In genomic region chr10:3139135-3139910, GRCh38 we compare ENCODE assay signal across 22 cellular contexts. TPM values are rescaled to one million over a fixed set of nuclear protein-coding genes. Genes with fewer than 3 reads are reported as not detected.
A peak's percentile ranks its signal among the peaks of the same experiment; 100 is the strongest.
DNase-seq lines count a peak whose midpoint lies in the region; ATAC-seq, FAIRE-seq and TF ChIP-seq lines count a peak whose summit lies in the region.
"Had no signal": no experiment of that assay in that cellular context is flagged by ENCODE, and none has a peak within 500 bp of the region (broad histone marks: within the 10 kb centered on the region; RNA-seq: fewer than 3 reads in every experiment).

No MANE protein-coding gene starts in this region.

- no peaks in the 10 kb centered on the region for H3K27me3 ChIP-seq in layer of hippocampus (ENCODE audit: control insufficient read depth, insufficient read depth, low read length)
- H3K27me3 ChIP-seq: hepatocyte, upper lobe of left lung had no signal

- peaks cover 14% of the 10 kb centered on the region; the same call in 2 of the 3 replicates for H3K4me1 ChIP-seq in A549
- H3K4me1 ChIP-seq: upper lobe of left lung had no signal

- no peak for TF ChIP-seq CTCF in A549 (IDR thresholded peaks at IDR 0.05)

- CTCF ChIA-PET in A549 (lab: Yijun Ruan, JAX) = interaction anchor here (0.7 to 1.6 kb wide), 6 partner anchors 10 to 33 kb away, joined by 3 to 6 read pairs (median 3); partner anchors contain the start of gene PITRM1

- no peaks in the 10 kb centered on the region for H3K9me3 Mint-ChIP-seq in activated naive CD8-positive, alpha-beta T cell treated with anti-CD3 and anti-CD28 coated beads, Interleukin-2, amount 50 U/mL, for 24 hours
- H3K9me3 Mint-ChIP-seq: activated CD4-positive, alpha-beta memory T cell treated with anti-CD3 and anti-CD28 coated beads for 36 hours; activated T-cell treated with anti-CD3 and anti-CD28 coated beads, Interleukin-2, amount 50 U/mL, for 72 hours; CD8-positive, alpha-beta T cell; stimulated activated memory B cell treated with anti-CD40 and anti-IgM and Interleukin-4, amounts not matched to agents 10 μg/mL and 1 μg/mL and 100 μg/mL, for 72 hours had no signal

- DNase-seq in A549 (ENCODE audit: low read depth in 1 of 2, low spot score in 1 of 2) (peak; percentile 33 to 40), GM12891 (ENCODE audit: insufficient read length, low spot score) (no peak), kidney glomerular epithelial cell (lab: John Stamatoyannopoulos, UW) (no peak), SHP77 treated with DMSO at 0.1 percent for 48 hours (lab: John Stamatoyannopoulos, UW) (no peak), SIG-M5 treated with dmso at 0.1 percent for 504 hours (lab: John Stamatoyannopoulos, UW; ENCODE audit: unreplicated experiment) (no peak)
- no peak for DNase-seq in activated naive CD8-positive, alpha-beta T cell treated with anti-CD3 and anti-CD28 coated beads, Interleukin-2, amount 50 U/mL, for 24 hours
- DNase-seq in stimulated activated naive CD4-positive, alpha-beta T cell (lab: John Stamatoyannopoulos, UW) = no peak
- DNase-seq: activated CD4-positive, alpha-beta memory T cell treated with anti-CD3 and anti-CD28 coated beads for 36 hours; activated T-cell treated with anti-CD3 and anti-CD28 coated beads, Interleukin-2, amount 50 U/mL, for 72 hours; CD8-positive, alpha-beta T cell; effector CD8-positive, alpha-beta T cell; HCEC 1CT; KG1; kidney; NCI-H187 treated with DMSO at 0.1 percent for 48 hours; NCI-H446 treated with DMSO at 0.1 percent for 48 hours; psoas muscle; SIG-M5; upper lobe of left lung had no signal

- peaks cover 74% of the 10 kb centered on the region for H3K36me3 Mint-ChIP-seq in activated naive CD8-positive, alpha-beta T cell treated with anti-CD3 and anti-CD28 coated beads, Interleukin-2, amount 50 U/mL, for 24 hours (ENCODE audit: low read depth)

- peak overlapping the region; percentile 37 for H3K27ac Mint-ChIP-seq in activated naive CD8-positive, alpha-beta T cell treated with anti-CD3 and anti-CD28 coated beads, Interleukin-2, amount 50 U/mL, for 24 hours
- H3K27ac Mint-ChIP-seq: activated T-cell treated with anti-CD3 and anti-CD28 coated beads, Interleukin-2, amount 50 U/mL, for 72 hours; stimulated activated memory B cell treated with anti-CD40 and anti-IgM and Interleukin-4, amounts not matched to agents 10 μg/mL and 1 μg/mL and 100 μg/mL, for 72 hours had no signal

- no peak overlapping the region for H3K4me2 ChIP-seq in A549
- H3K4me2 ChIP-seq: hepatocyte had no signal

- no peaks in the 10 kb centered on the region for H3K27me3 Mint-ChIP-seq in activated naive CD8-positive, alpha-beta T cell treated with anti-CD3 and anti-CD28 coated beads, Interleukin-2, amount 50 U/mL, for 24 hours
- H3K27me3 Mint-ChIP-seq: activated CD4-positive, alpha-beta memory T cell treated with anti-CD3 and anti-CD28 coated beads for 36 hours; stimulated activated memory B cell treated with anti-CD40 and anti-IgM and Interleukin-4, amounts not matched to agents 10 μg/mL and 1 μg/mL and 100 μg/mL, for 72 hours had no signal

- ATAC-seq in A549 = peak; percentile 25 to 26; a peak in 5 of 6 replicates
- peak; percentile 29 for ATAC-seq in activated naive CD8-positive, alpha-beta T cell treated with anti-CD3 and anti-CD28 coated beads, Interleukin-2, amount 50 U/mL, for 24 hours
- ATAC-seq: activated T-cell treated with anti-CD3 and anti-CD28 coated beads, Interleukin-2, amount 50 U/mL, for 72 hours; CD8-positive, alpha-beta T cell; psoas muscle; stimulated activated memory B cell treated with anti-CD40 and anti-IgM and Interleukin-4, amounts not matched to agents 10 μg/mL and 1 μg/mL and 100 μg/mL, for 72 hours had no signal

- H3K4me3 ChIP-seq in A549 = no peak overlapping the region
- H3K4me3 ChIP-seq: hepatocyte, psoas muscle, upper lobe of left lung had no signal

- WGBS in A549 (ENCODE audit: missing lambda C conversion rate) = 88% methylated on average over 10 of the region's 11 CpGs

- TF ChIP-seq RAD21 in A549 (conservative IDR thresholded peaks at IDR 0.05 in 1 of 2, IDR thresholded peaks at IDR 0.05 in 1 of 2) = no peak

- H3K4me3 Mint-ChIP-seq in activated naive CD8-positive, alpha-beta T cell treated with anti-CD3 and anti-CD28 coated beads, Interleukin-2, amount 50 U/mL, for 24 hours = no peak overlapping the region
- H3K4me3 Mint-ChIP-seq: activated CD4-positive, alpha-beta memory T cell treated with anti-CD3 and anti-CD28 coated beads for 36 hours; activated T-cell treated with anti-CD3 and anti-CD28 coated beads, Interleukin-2, amount 50 U/mL, for 72 hours; CD8-positive, alpha-beta T cell; stimulated activated memory B cell treated with anti-CD40 and anti-IgM and Interleukin-4, amounts not matched to agents 10 μg/mL and 1 μg/mL and 100 μg/mL, for 72 hours had no signal

- H3K9me3 ChIP-seq in A549 = no peaks in the 10 kb centered on the region
- H3K9me3 ChIP-seq: psoas muscle, upper lobe of left lung had no signal

- FAIRE-seq in A549 (lab: Jason Lieb, UNC) = no peak
- no peak for FAIRE-seq in GM12891 (lab: Jason Lieb, UNC)
- FAIRE-seq: kidney had no signal

- no peak for TF ChIP-seq POLR2A in A549 (IDR thresholded peaks at IDR 0.05; ENCODE audit: low read length)
- TF ChIP-seq POLR2A in GM12891 (IDR thresholded peaks at IDR 0.05; ENCODE audit: low read depth, low read length) = no peak; the same call in 1 of the 2 replicates

- no peaks in the 10 kb centered on the region for H3K4me1 Mint-ChIP-seq in activated naive CD8-positive, alpha-beta T cell treated with anti-CD3 and anti-CD28 coated beads, Interleukin-2, amount 50 U/mL, for 24 hours
- H3K4me1 Mint-ChIP-seq: stimulated activated memory B cell treated with anti-CD40 and anti-IgM and Interleukin-4, amounts not matched to agents 10 μg/mL and 1 μg/mL and 100 μg/mL, for 72 hours had no signal

- TF ChIP-seq EP300 in A549 (IDR thresholded peaks at IDR 0.05) = no peak

- peak overlapping the region in 1 of 2 experiments; percentile 42; a peak in 2 of 6 replicates for H3K27ac ChIP-seq in A549
- H3K27ac ChIP-seq in layer of hippocampus (ENCODE audit: low read depth, low read length) = peak overlapping the region; percentile 55
- H3K27ac ChIP-seq: hepatocyte, upper lobe of left lung had no signal

- POLR2A ChIA-PET in A549 (lab: Yijun Ruan, JAX) = interaction anchor here (1.1 to 1.4 kb wide), 2 partner anchors 25 to 33 kb away, joined by 4 read pairs; partner anchors contain the start of gene PITRM1

TF ChIP-seq in A549, 52 proteins besides CTCF, POLR2A, EP300 and RAD21 (continues in another document):
- no peak for TF ChIP-seq ESRRA (IDR thresholded peaks at IDR 0.05; ENCODE audit: borderline replicate concordance, low read length)
- TF ChIP-seq HOXB5 (CRISPR knock-in tag; IDR thresholded peaks at IDR 0.05) = no peak
- no peak for TF ChIP-seq POLR2AphosphoS2 (conservative IDR thresholded peaks at IDR 0.05; ENCODE audit: low read length)

TF ChIP-seq in GM12891, 5 proteins besides CTCF, POLR2A, EP300 and RAD21:
- TF ChIP-seq PAX5 (IDR thresholded peaks at IDR 0.05; ENCODE audit: insufficient read depth, low read length, severe bottlenecking) (no peak), POLR2AphosphoS5 (IDR thresholded peaks at IDR 0.05; ENCODE audit: low read depth, low read length) (peak; percentile 64)

RNA-seq across cellular contexts. Expression of gene PITRM1, which starts 33.3 kb away (rescaled TPM):
- polyA plus RNA-seq in A549 (2011; rRNA removed) (45.9 and 62.3 TPM in 2 replicates), A549 (2017; fragmentation: RNase III; extraction: RNeasy Plus Mini Kit Qiagen cat#74134 plus additional on column Dnase treatment) (64.0 to 72.0 TPM (median 64.5 TPM) in 3 replicates)
- 59.8 and 62.4 TPM in 2 replicates for polyA plus RNA-seq in A549 (2012; cell fraction: cytosol; rRNA removed)
- 123 and 130 TPM in 2 replicates for polyA plus RNA-seq in A549 (2012; cell fraction: nucleus; rRNA removed)
- polyA minus RNA-seq in A549 (2011; rRNA and poly(A)+ RNA removed) = 62.6 and 68.0 TPM in 2 replicates
- 43.0 TPM for polyA plus RNA-seq in GM12891 (2012; ENCODE audit: low read depth, missing spikeins)

Comparison
In these comparisons a context has a peak if more than half of its experiments do, and no peak if none do; other contexts are left out.
1. DNase-seq: peak in A549 (2 of 2); none in GM12891 (single experiment), activated naive CD8-positive, alpha-beta T cell treated with anti-CD3 and anti-CD28 coated beads, Interleukin-2, amount 50 U/mL, for 24 hours (single experiment), stimulated activated naive CD4-positive, alpha-beta T cell (0 of 6), kidney glomerular epithelial cell (single experiment), SHP77 treated with DMSO at 0.1 percent for 48 hours (single experiment) and SIG-M5 treated with dmso at 0.1 percent for 504 hours (single experiment).